ENCODE assay signal across 1 cellular context in genomic region chr21:36135391-36136094, GRCh38.
TF ChIP-seq lines count a peak whose summit lies in the region.

No MANE protein-coding gene starts in this region.

TF ChIP-seq in HepG2, 621 proteins besides CTCF, POLR2A, EP300 and RAD21 (continued from another document and continues in another):
- no peak for TF ChIP-seq ZNF770 (CRISPR knock-in tag; IDR thresholded peaks at IDR 0.05)
- no peak for TF ChIP-seq ZNF143 (CRISPR knock-in tag; IDR thresholded peaks at IDR 0.05)
- TF ChIP-seq PATZ1 (CRISPR knock-in tag; IDR thresholded peaks at IDR 0.05), result peak; percentile 52
- no peak for TF ChIP-seq NR2F2 (IDR thresholded peaks at IDR 0.05; ENCODE audit: borderline replicate concordance, low read depth)
- no peak for TF ChIP-seq SAFB2 (CRISPR knock-in tag; IDR thresholded peaks at IDR 0.05; ENCODE audit: borderline replicate concordance, low read depth)
- no peak for TF ChIP-seq HNF1A (IDR thresholded peaks at IDR 0.05; ENCODE audit: low read depth)
- TF ChIP-seq HNF1A (CRISPR knock-in tag; IDR thresholded peaks at IDR 0.05; ENCODE audit: borderline replicate concordance), result no peak
- no peak for TF ChIP-seq ATF6 (CRISPR knock-in tag; conservative IDR thresholded peaks at IDR 0.05)
- TF ChIP-seq ZNF772 (CRISPR knock-in tag; IDR thresholded peaks at IDR 0.05), result no peak
- TF ChIP-seq ZNF33B (CRISPR knock-in tag; IDR thresholded peaks at IDR 0.05), result no peak
- no peak for TF ChIP-seq SALL1 (CRISPR knock-in tag; IDR thresholded peaks at IDR 0.05)
- no peak for TF ChIP-seq ZNF180 (CRISPR knock-in tag; IDR thresholded peaks at IDR 0.05; ENCODE audit: borderline replicate concordance, low read depth)
- TF ChIP-seq ELF3 (CRISPR knock-in tag; IDR thresholded peaks at IDR 0.05), result no peak
- no peak for TF ChIP-seq ZNF780A (CRISPR knock-in tag; IDR thresholded peaks at IDR 0.05)
- TF ChIP-seq ZBTB39 (CRISPR knock-in tag; IDR thresholded peaks at IDR 0.05), result no peak
- TF ChIP-seq NR0B2 (CRISPR knock-in tag; IDR thresholded peaks at IDR 0.05), result no peak
- no peak for TF ChIP-seq ZSCAN22 (CRISPR knock-in tag; IDR thresholded peaks at IDR 0.05)
- no peak for TF ChIP-seq MIER2 (CRISPR knock-in tag; IDR thresholded peaks at IDR 0.05)
- TF ChIP-seq ZNF20 (CRISPR knock-in tag; IDR thresholded peaks at IDR 0.05), result no peak
- 0 out of 2 replicates have a peak, but pooled peaks have one; percentile 22 for TF ChIP-seq BCL6 (CRISPR knock-in tag; IDR thresholded peaks at IDR 0.05)
- TF ChIP-seq ZNF607 (CRISPR knock-in tag; IDR thresholded peaks at IDR 0.05; ENCODE audit: borderline replicate concordance), result no peak
- TF ChIP-seq ZNF713 (CRISPR knock-in tag; IDR thresholded peaks at IDR 0.05), result no peak
- TF ChIP-seq MYPOP (CRISPR knock-in tag; IDR thresholded peaks at IDR 0.05), result peak; percentile 62
- no peak for TF ChIP-seq STAT6 (CRISPR knock-in tag; IDR thresholded peaks at IDR 0.05; ENCODE audit: borderline replicate concordance)
- no peak for TF ChIP-seq E2F5 (CRISPR knock-in tag; conservative IDR thresholded peaks at IDR 0.05)
- TF ChIP-seq YEATS4 (CRISPR knock-in tag; IDR thresholded peaks at IDR 0.05; ENCODE audit: borderline replicate concordance), result no peak
- TF ChIP-seq KLF12 (CRISPR knock-in tag; IDR thresholded peaks at IDR 0.05; ENCODE audit: borderline replicate concordance), result no peak
- TF ChIP-seq SAP130 (CRISPR knock-in tag; IDR thresholded peaks at IDR 0.05; ENCODE audit: low read depth), result no peak
- TF ChIP-seq ZNF260 (CRISPR knock-in tag; IDR thresholded peaks at IDR 0.05; ENCODE audit: borderline replicate concordance, low read depth), result no peak
- TF ChIP-seq HNF4A (CRISPR knock-in tag; IDR thresholded peaks at IDR 0.05), result no peak
- TF ChIP-seq MTF2 (CRISPR knock-in tag; IDR thresholded peaks at IDR 0.05; ENCODE audit: borderline replicate concordance), result 0 out of 2 replicates have a peak, but pooled peaks have one; percentile 11
- TF ChIP-seq BCLAF1 (IDR thresholded peaks at IDR 0.05), result no peak
- no peak for TF ChIP-seq ZNF24 (IDR thresholded peaks at IDR 0.05)
- TF ChIP-seq ZNF773 (CRISPR knock-in tag; IDR thresholded peaks at IDR 0.05; ENCODE audit: borderline replicate concordance), result no peak
